In genomic region chr1:117659565-117660264, GRCh38 we compare ENCODE assay signal across 15 cellular contexts. TPM values are rescaled to one million over a fixed set of nuclear protein-coding genes. Genes with fewer than 3 reads are reported as not detected.
DNase-seq lines count a peak whose midpoint lies in the region; ATAC-seq and TF ChIP-seq lines count a peak whose summit lies in the region.
"Had no signal": no experiment of that assay in that cellular context is flagged by ENCODE, and none has a peak within 500 bp of the region (broad histone marks: within the 10 kb centered on the region; RNA-seq: fewer than 3 reads in every experiment).

No MANE protein-coding gene starts in this region.

- peak; percentile 27 for DNase-seq in activated CD4-positive, alpha-beta T cell treated with anti-CD3 and anti-CD28 coated beads, Interleukin-2, amount 10 ng/mL, durations not matched to agents 7 days and 5 days
- no peak for DNase-seq in activated CD4-positive, alpha-beta T cell treated with anti-CD3 and anti-CD28 coated beads for 1 hour
- DNase-seq in activated naive CD4-positive, alpha-beta T cell treated with Interleukin-2 at 50 U/mL for 16 hours = peak; percentile 41
- peak in 2 of 10 donors; percentile 19 to 34 for DNase-seq in naive thymus-derived CD8-positive, alpha-beta T cell
- no peak for DNase-seq in NCI-H510A treated with DMSO at 0.1 percent for 48 hours (lab: John Stamatoyannopoulos, UW)
- no peak for DNase-seq in activated T-helper 2 cell treated with anti-CD3 and anti-CD28 coated beads, Interferon-gamma antibody, Interleukin-2, Interleukin-4, amounts not matched to agents 10 μg/mL and 5 μg/mL and 100 μg/mL, durations not matched to agents 14 hours and 24 hours and 36 hours (ENCODE audit: low spot score)
- no peak for DNase-seq in DMS79 treated with DMSO at 0.1 percent for 48 hours (lab: John Stamatoyannopoulos, UW)
- DNase-seq: activated effector memory CD4-positive, alpha-beta T cell treated with anti-CD3 and anti-CD28 coated beads, Interleukin-2, amount 50 U/mL, for 16 hours; DMS79; midbrain; NCI-H1417 treated with DMSO at 0.1 percent for 48 hours; NCI-H446 treated with DMSO at 0.1 percent for 48 hours; SHP77; upper lobe of left lung had no signal

- peaks cover 74% of the 10 kb centered on the region for H3K4me1 ChIP-seq in OCI-LY1 (ENCODE audit: insufficient read depth, low read length, severe bottlenecking)

- H2AFZ ChIP-seq in OCI-LY1 (ENCODE audit: low read length) = no peak overlapping the region

- H4K20me1 ChIP-seq in OCI-LY1 (ENCODE audit: insufficient read depth, low read length) = no peaks in the 10 kb centered on the region

- H3K27me3 ChIP-seq in OCI-LY1 (ENCODE audit: insufficient read depth, low read length) = no peaks in the 10 kb centered on the region
- H3K27me3 ChIP-seq: upper lobe of left lung had no signal

- no peaks in the 10 kb centered on the region for H3K9me2 ChIP-seq in OCI-LY1 (ENCODE audit: low read depth, low read length)

- CTCF ChIA-PET in activated CD4-positive, alpha-beta T cell treated with anti-CD3 and anti-CD28 coated beads, Interleukin-2, amount 10 ng/mL, durations not matched to agents 7 days and 5 days (lab: Charles Lee) = interaction anchor here (0.9 to 2.4 kb wide), 8 partner anchors 10 to 125 kb away, joined by 3 to 5 read pairs (median 4); no protein-coding TSS in a partner anchor

- no peaks in the 10 kb centered on the region for H3K9me3 ChIP-seq in OCI-LY1 (ENCODE audit: low read length)
- H3K9me3 ChIP-seq: upper lobe of left lung had no signal

- intact Hi-C loops in activated T-helper 2 cell treated with anti-CD3 and anti-CD28 coated beads, Interferon-gamma antibody, Interleukin-2, Interleukin-4, amounts not matched to agents 10 μg/mL and 5 μg/mL and 100 μg/mL, durations not matched to agents 14 hours and 24 hours and 36 hours (cut with micrococcal nuclease) = loop anchor here (5.0 to 10.0 kb wide), 4 partner anchors 292 to 1285 kb away; partner anchors contain the start of genes ATP1A1, MAN1A2 and TTF2

- peak overlapping the region; percentile 91 for H3K27ac Mint-ChIP-seq in activated CD4-positive, alpha-beta T cell treated with anti-CD3 and anti-CD28 coated beads, Interleukin-2, amount 10 ng/mL, durations not matched to agents 7 days and 5 days
- H3K27ac Mint-ChIP-seq in naive thymus-derived CD8-positive, alpha-beta T cell = peak overlapping the region in 9 of 10 donors; percentile 16 to 97 (median 88)
- no peak overlapping the region for H3K27ac Mint-ChIP-seq in activated T-helper 2 cell treated with anti-CD3 and anti-CD28 coated beads, Interferon-gamma antibody, Interleukin-2, Interleukin-4, amounts not matched to agents 10 μg/mL and 5 μg/mL and 100 μg/mL, durations not matched to agents 14 hours and 24 hours and 36 hours

- POLR2A ChIA-PET in activated CD4-positive, alpha-beta T cell treated with anti-CD3 and anti-CD28 coated beads, Interleukin-2, amount 10 ng/mL, durations not matched to agents 7 days and 5 days (lab: Charles Lee) = no interaction called here
- POLR2A ChIA-PET in naive thymus-derived CD8-positive, alpha-beta T cell (lab: Charles Lee) = interaction anchor here (1.4 to 2.0 kb wide), 3 partner anchors 16 to 55 kb away, joined by 4 to 11 read pairs (median 6); partner anchors contain the start of gene TENT5C

- peaks cover 19% of the 10 kb centered on the region for H3K9me3 Mint-ChIP-seq in activated CD4-positive, alpha-beta T cell treated with anti-CD3 and anti-CD28 coated beads, Interleukin-2, amount 10 ng/mL, durations not matched to agents 7 days and 5 days
- H3K9me3 Mint-ChIP-seq in naive thymus-derived CD8-positive, alpha-beta T cell = peaks cover 0 to 31% (median 10%) of the 10 kb centered on the region in 9 donors
- H3K9me3 Mint-ChIP-seq in activated T-helper 2 cell treated with anti-CD3 and anti-CD28 coated beads, Interferon-gamma antibody, Interleukin-2, Interleukin-4, amounts not matched to agents 10 μg/mL and 5 μg/mL and 100 μg/mL, durations not matched to agents 14 hours and 24 hours and 36 hours = peaks cover 8% of the 10 kb centered on the region

- H3K4me3 Mint-ChIP-seq in activated CD4-positive, alpha-beta T cell treated with anti-CD3 and anti-CD28 coated beads, Interleukin-2, amount 10 ng/mL, durations not matched to agents 7 days and 5 days = peak overlapping the region; percentile 28
- peak overlapping the region in 8 of 10 donors; percentile 2 to 86 (median 42) for H3K4me3 Mint-ChIP-seq in naive thymus-derived CD8-positive, alpha-beta T cell
- no peak overlapping the region for H3K4me3 Mint-ChIP-seq in activated T-helper 2 cell treated with anti-CD3 and anti-CD28 coated beads, Interferon-gamma antibody, Interleukin-2, Interleukin-4, amounts not matched to agents 10 μg/mL and 5 μg/mL and 100 μg/mL, durations not matched to agents 14 hours and 24 hours and 36 hours (ENCODE audit: low read depth)

- H3K9ac ChIP-seq in OCI-LY1 (ENCODE audit: low read length) = peak overlapping the region; percentile 12; the same call in 1 of the 2 replicates

- no peak for ATAC-seq in naive thymus-derived CD8-positive, alpha-beta T cell

- H3K4me3 ChIP-seq in OCI-LY1 (ENCODE audit: low read depth, low read length, poor library complexity, severe bottlenecking) = no peak overlapping the region
- H3K4me3 ChIP-seq: upper lobe of left lung had no signal

- TF ChIP-seq CTCF in OCI-LY1 (IDR thresholded peaks at IDR 0.05; ENCODE audit: low read length) = no peak

- peak overlapping the region; percentile 37 for H3K4me2 ChIP-seq in OCI-LY1 (ENCODE audit: low read length)

- H3K36me3 Mint-ChIP-seq in activated CD4-positive, alpha-beta T cell treated with anti-CD3 and anti-CD28 coated beads, Interleukin-2, amount 10 ng/mL, durations not matched to agents 7 days and 5 days (ENCODE audit: low read depth) = peaks cover 27% of the 10 kb centered on the region
- H3K36me3 Mint-ChIP-seq in naive thymus-derived CD8-positive, alpha-beta T cell = peaks cover 0 to 18% (median 13%) of the 10 kb centered on the region in 3 donors
- H3K36me3 Mint-ChIP-seq in activated T-helper 2 cell treated with anti-CD3 and anti-CD28 coated beads, Interferon-gamma antibody, Interleukin-2, Interleukin-4, amounts not matched to agents 10 μg/mL and 5 μg/mL and 100 μg/mL, durations not matched to agents 14 hours and 24 hours and 36 hours (ENCODE audit: low read depth) = peaks cover 14% of the 10 kb centered on the region

- H3K27me3 Mint-ChIP-seq in activated CD4-positive, alpha-beta T cell treated with anti-CD3 and anti-CD28 coated beads, Interleukin-2, amount 10 ng/mL, durations not matched to agents 7 days and 5 days = peaks cover 6% of the 10 kb centered on the region
- peaks cover 3 to 26% (median 12%) of the 10 kb centered on the region in 5 donors for H3K27me3 Mint-ChIP-seq in naive thymus-derived CD8-positive, alpha-beta T cell
- H3K27me3 Mint-ChIP-seq in activated T-helper 2 cell treated with anti-CD3 and anti-CD28 coated beads, Interferon-gamma antibody, Interleukin-2, Interleukin-4, amounts not matched to agents 10 μg/mL and 5 μg/mL and 100 μg/mL, durations not matched to agents 14 hours and 24 hours and 36 hours (ENCODE audit: low read depth) = no peaks in the 10 kb centered on the region

- peaks cover 95% of the 10 kb centered on the region for H3K4me1 Mint-ChIP-seq in activated CD4-positive, alpha-beta T cell treated with anti-CD3 and anti-CD28 coated beads, Interleukin-2, amount 10 ng/mL, durations not matched to agents 7 days and 5 days
- peaks cover 48 to 96% (median 83%) of the 10 kb centered on the region in 4 donors for H3K4me1 Mint-ChIP-seq in naive thymus-derived CD8-positive, alpha-beta T cell
- H3K4me1 Mint-ChIP-seq in activated T-helper 2 cell treated with anti-CD3 and anti-CD28 coated beads, Interferon-gamma antibody, Interleukin-2, Interleukin-4, amounts not matched to agents 10 μg/mL and 5 μg/mL and 100 μg/mL, durations not matched to agents 14 hours and 24 hours and 36 hours (ENCODE audit: low read depth) = peaks cover 92% of the 10 kb centered on the region

- H3K36me3 ChIP-seq in OCI-LY1 (ENCODE audit: insufficient read depth, low read length) = no peaks in the 10 kb centered on the region
- H3K36me3 ChIP-seq: upper lobe of left lung had no signal

- H3F3A ChIP-seq in OCI-LY1 (ENCODE audit: insufficient read depth, low read length) = 0 out of 2 replicates have a peak, but pooled peaks cover 4% of the 10 kb centered on the region

- no peaks in the 10 kb centered on the region for H3K79me2 ChIP-seq in OCI-LY1 (ENCODE audit: insufficient read depth, low read length)

- H3K27ac ChIP-seq in OCI-LY1 (ENCODE audit: low read depth, low read length, poor library complexity, severe bottlenecking) = peak overlapping the region; percentile 85

RNA-seq across cellular contexts. Expression of gene TENT5C, which starts 53.9 kb away (rescaled TPM):
- 10 to 100 TPM; 13.3 to 13.7 TPM for total RNA-seq in activated CD4-positive, alpha-beta T cell treated with anti-CD3 and anti-CD28 coated beads, Interleukin-2, amount 10 ng/mL, durations not matched to agents 7 days and 5 days
- 1 to 10 TPM; 4.9 to 5.4 TPM for total RNA-seq in naive thymus-derived CD8-positive, alpha-beta T cell
- polyA plus RNA-seq in naive thymus-derived CD8-positive, alpha-beta T cell = 10 to 100 TPM in 1 of 3 donors, under 1 TPM in 2; 0.19 to 16.2 (median 0.36) TPM
- 11.2 and 11.6 TPM in 2 replicates for total RNA-seq in activated T-helper 2 cell treated with anti-CD3 and anti-CD28 coated beads, Interferon-gamma antibody, Interleukin-2, Interleukin-4, amounts not matched to agents 10 μg/mL and 5 μg/mL and 100 μg/mL, durations not matched to agents 14 hours and 24 hours and 36 hours

Comparison
In these comparisons a context has a peak if more than half of its experiments do, and no peak if none do; other contexts are left out.
1. DNase-seq: peak in activated CD4-positive, alpha-beta T cell treated with anti-CD3 and anti-CD28 coated beads, Interleukin-2, amount 10 ng/mL, durations not matched to agents 7 days and 5 days (single experiment) and activated naive CD4-positive, alpha-beta T cell treated with Interleukin-2 at 50 U/mL for 16 hours (single experiment); none in activated CD4-positive, alpha-beta T cell treated with anti-CD3 and anti-CD28 coated beads for 1 hour (single experiment), NCI-H510A treated with DMSO at 0.1 percent for 48 hours (single experiment), activated T-helper 2 cell treated with anti-CD3 and anti-CD28 coated beads, Interferon-gamma antibody, Interleukin-2, Interleukin-4, amounts not matched to agents 10 μg/mL and 5 μg/mL and 100 μg/mL, durations not matched to agents 14 hours and 24 hours and 36 hours (single experiment) and DMS79 treated with DMSO at 0.1 percent for 48 hours (single experiment).